ENCODE assay signal across 8 cellular contexts in the genomic region with DNA sequence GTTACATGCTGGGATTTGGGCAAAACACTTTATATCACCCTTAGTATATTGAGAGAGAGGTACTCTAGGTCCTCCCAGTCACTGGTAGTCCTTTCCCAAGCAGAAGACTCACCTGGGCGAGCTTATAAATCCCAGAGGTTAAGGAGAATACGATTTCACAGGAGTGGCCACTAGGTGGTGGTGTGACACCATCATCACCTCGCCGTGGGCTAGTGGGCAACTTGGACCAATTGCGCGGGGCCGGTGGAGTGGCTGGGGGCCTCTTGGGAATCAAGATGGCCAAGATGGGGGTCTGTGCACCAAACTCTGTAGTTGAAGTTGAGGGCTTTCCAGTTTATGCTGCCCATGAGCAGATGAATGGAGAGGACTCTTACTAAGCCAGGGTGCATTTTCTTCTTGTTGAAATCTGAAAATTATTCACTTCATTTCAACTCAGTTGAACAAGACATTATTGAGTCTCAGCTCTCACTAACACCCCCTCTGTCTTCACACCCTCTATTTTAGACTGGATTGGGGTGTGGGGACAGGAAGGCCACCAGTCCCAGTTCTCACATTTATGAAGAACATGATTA. TPM values are rescaled to one million over a fixed set of nuclear protein-coding genes. Genes with fewer than 3 reads are reported as not detected.
DNase-seq lines count a peak whose midpoint lies in the region; ATAC-seq and TF ChIP-seq lines count a peak whose summit lies in the region.
"Had no signal": no experiment of that assay in that cellular context is flagged by ENCODE, and none has a peak within 500 bp of the region (broad histone marks: within the 10 kb centered on the region; RNA-seq: fewer than 3 reads in every experiment).

No MANE protein-coding gene starts in this region.

- H3K4me3 Mint-ChIP-seq in T-helper 2 cell treated with Interferon-gamma antibody and Interleukin-4, amounts not matched to agents 5 μg/mL and 100 μg/mL, for 36 hours, result no peak overlapping the region
- H3K4me3 Mint-ChIP-seq in nephron, result no peak overlapping the region
- H3K4me3 Mint-ChIP-seq in activated T-helper 2 cell treated with anti-CD3 and anti-CD28 coated beads, Interferon-gamma antibody, Interleukin-2, Interleukin-4, amounts not matched to agents 10 μg/mL and 5 μg/mL and 100 μg/mL, durations not matched to agents 14 hours and 24 hours and 36 hours (ENCODE audit: low read depth), result no peak overlapping the region

- intact Hi-C loops in activated T-helper 2 cell treated with anti-CD3 and anti-CD28 coated beads, Interferon-gamma antibody, Interleukin-2, Interleukin-4, amounts not matched to agents 10 μg/mL and 5 μg/mL and 100 μg/mL, durations not matched to agents 14 hours and 24 hours and 36 hours (cut with micrococcal nuclease), result loop anchor here (5.0 kb wide), 2 partner anchors 421 to 766 kb away; no protein-coding TSS in a partner anchor

- no peaks in the 10 kb centered on the region for H3K9me3 Mint-ChIP-seq in T-helper 2 cell treated with Interferon-gamma antibody and Interleukin-4, amounts not matched to agents 5 μg/mL and 100 μg/mL, for 36 hours
- H3K9me3 Mint-ChIP-seq in nephron, result peaks cover 3% of the 10 kb centered on the region
- no peaks in the 10 kb centered on the region for H3K9me3 Mint-ChIP-seq in activated T-helper 2 cell treated with anti-CD3 and anti-CD28 coated beads, Interferon-gamma antibody, Interleukin-2, Interleukin-4, amounts not matched to agents 10 μg/mL and 5 μg/mL and 100 μg/mL, durations not matched to agents 14 hours and 24 hours and 36 hours

- H3K4me1 ChIP-seq in effector memory CD4-positive, alpha-beta T cell (ENCODE audit: control insufficient read depth, insufficient read depth, low read length, poor library complexity, severe bottlenecking), result no peaks in the 10 kb centered on the region

- peaks cover 2% of the 10 kb centered on the region for H3K27me3 Mint-ChIP-seq in T-helper 2 cell treated with Interferon-gamma antibody and Interleukin-4, amounts not matched to agents 5 μg/mL and 100 μg/mL, for 36 hours (ENCODE audit: low read depth)
- H3K27me3 Mint-ChIP-seq in nephron (ENCODE audit: low read depth), result peaks cover 20% of the 10 kb centered on the region
- H3K27me3 Mint-ChIP-seq in activated T-helper 2 cell treated with anti-CD3 and anti-CD28 coated beads, Interferon-gamma antibody, Interleukin-2, Interleukin-4, amounts not matched to agents 10 μg/mL and 5 μg/mL and 100 μg/mL, durations not matched to agents 14 hours and 24 hours and 36 hours (ENCODE audit: low read depth), result no peaks in the 10 kb centered on the region

- no peaks in the 10 kb centered on the region for H3K27me3 ChIP-seq in effector memory CD4-positive, alpha-beta T cell (replicated peaks; ENCODE audit: control insufficient read depth, insufficient read depth, low read length, poor library complexity, severe bottlenecking)

- peak; percentile 80 to 82 (median 81) for TF ChIP-seq CTCF in nephron (IDR thresholded peaks at IDR 0.05; ENCODE audit: unreplicated experiment in 3 of 3)

- no peak overlapping the region for H3K27ac ChIP-seq in effector memory CD4-positive, alpha-beta T cell (ENCODE audit: insufficient read depth, low read length, poor library complexity, severe bottlenecking)

- H3K36me3 Mint-ChIP-seq in T-helper 2 cell treated with Interferon-gamma antibody and Interleukin-4, amounts not matched to agents 5 μg/mL and 100 μg/mL, for 36 hours (ENCODE audit: low read depth), result no peaks in the 10 kb centered on the region
- H3K36me3 Mint-ChIP-seq in nephron (ENCODE audit: low read depth), result no peaks in the 10 kb centered on the region
- no peaks in the 10 kb centered on the region for H3K36me3 Mint-ChIP-seq in activated T-helper 2 cell treated with anti-CD3 and anti-CD28 coated beads, Interferon-gamma antibody, Interleukin-2, Interleukin-4, amounts not matched to agents 10 μg/mL and 5 μg/mL and 100 μg/mL, durations not matched to agents 14 hours and 24 hours and 36 hours (ENCODE audit: low read depth)

- no peaks in the 10 kb centered on the region for H3K4me1 Mint-ChIP-seq in T-helper 2 cell treated with Interferon-gamma antibody and Interleukin-4, amounts not matched to agents 5 μg/mL and 100 μg/mL, for 36 hours (ENCODE audit: low read depth)
- no peaks in the 10 kb centered on the region for H3K4me1 Mint-ChIP-seq in nephron
- H3K4me1 Mint-ChIP-seq in activated T-helper 2 cell treated with anti-CD3 and anti-CD28 coated beads, Interferon-gamma antibody, Interleukin-2, Interleukin-4, amounts not matched to agents 10 μg/mL and 5 μg/mL and 100 μg/mL, durations not matched to agents 14 hours and 24 hours and 36 hours (ENCODE audit: low read depth), result no peaks in the 10 kb centered on the region

- H3K27ac Mint-ChIP-seq in T-helper 2 cell treated with Interferon-gamma antibody and Interleukin-4, amounts not matched to agents 5 μg/mL and 100 μg/mL, for 36 hours, result no peak overlapping the region
- H3K27ac Mint-ChIP-seq in nephron, result no peak overlapping the region
- H3K27ac Mint-ChIP-seq in activated T-helper 2 cell treated with anti-CD3 and anti-CD28 coated beads, Interferon-gamma antibody, Interleukin-2, Interleukin-4, amounts not matched to agents 10 μg/mL and 5 μg/mL and 100 μg/mL, durations not matched to agents 14 hours and 24 hours and 36 hours, result no peak overlapping the region

- DNase-seq in ELF-1 (ENCODE audit: low read depth, low spot score) (peak; percentile 58), erythroblast (lab: John Stamatoyannopoulos, UW) (peak; percentile 30 to 54)
- DNase-seq in T-helper 2 cell treated with Interferon-gamma antibody and Interleukin-4, amounts not matched to agents 5 μg/mL and 100 μg/mL, for 36 hours (ENCODE audit: low spot score), result peak; percentile 4
- no peak for DNase-seq in effector memory CD4-positive, alpha-beta T cell
- DNase-seq in activated T-helper 2 cell treated with anti-CD3 and anti-CD28 coated beads, Interferon-gamma antibody, Interleukin-2, Interleukin-4, amounts not matched to agents 10 μg/mL and 5 μg/mL and 100 μg/mL, durations not matched to agents 14 hours and 24 hours and 36 hours (ENCODE audit: low spot score), result no peak

- ATAC-seq in HG03354 (IDR thresholded peaks at IDR 0.05; ENCODE audit: poor library complexity, severe bottlenecking, unreplicated experiment), result peak; percentile 62

- no peaks in the 10 kb centered on the region for H3K9me3 ChIP-seq in effector memory CD4-positive, alpha-beta T cell (ENCODE audit: control insufficient read depth, low read length)

- no peak overlapping the region for H3K4me3 ChIP-seq in effector memory CD4-positive, alpha-beta T cell (ENCODE audit: insufficient read depth, low read depth, low read length, poor library complexity, severe bottlenecking)

- no peaks in the 10 kb centered on the region for H3K36me3 ChIP-seq in effector memory CD4-positive, alpha-beta T cell (ENCODE audit: control insufficient read depth, insufficient read depth, low read length)

- no peak for TF ChIP-seq POLR2A in erythroblast (IDR thresholded peaks at IDR 0.05; ENCODE audit: low read length)

RNA-seq across cellular contexts. Expression of a gene that starts 38.2 kb away (rescaled TPM):
- not detected in 2 replicates for total RNA-seq in activated T-helper 2 cell treated with anti-CD3 and anti-CD28 coated beads, Interferon-gamma antibody, Interleukin-2, Interleukin-4, amounts not matched to agents 10 μg/mL and 5 μg/mL and 100 μg/mL, durations not matched to agents 14 hours and 24 hours and 36 hours
- total RNA-seq: activated CD8-positive, alpha-beta memory T cell treated with anti-CD3 and anti-CD28 coated beads for 36 hours had no signal

Comparison
In these comparisons a context has a peak if more than half of its experiments do, and no peak if none do; other contexts are left out.
1. DNase-seq: peak in ELF-1 (single experiment), T-helper 2 cell treated with Interferon-gamma antibody and Interleukin-4, amounts not matched to agents 5 μg/mL and 100 μg/mL, for 36 hours (single experiment) and erythroblast (2 of 2); none in effector memory CD4-positive, alpha-beta T cell (0 of 3) and activated T-helper 2 cell treated with anti-CD3 and anti-CD28 coated beads, Interferon-gamma antibody, Interleukin-2, Interleukin-4, amounts not matched to agents 10 μg/mL and 5 μg/mL and 100 μg/mL, durations not matched to agents 14 hours and 24 hours and 36 hours (single experiment).